ENCODE assay signal across 11 cellular contexts in genomic region chr7:39609084-39609461, GRCh38. TPM values are rescaled to one million over a fixed set of nuclear protein-coding genes. Genes with fewer than 3 reads are reported as not detected.
DNase-seq lines count a peak whose midpoint lies in the region; ATAC-seq, FAIRE-seq and TF ChIP-seq lines count a peak whose summit lies in the region.
"Had no signal": no experiment of that assay in that cellular context is flagged by ENCODE, and none has a peak within 500 bp of the region (broad histone marks: within the 10 kb centered on the region; RNA-seq: fewer than 3 reads in every experiment).

No MANE protein-coding gene starts in this region.

- H3K27me3 ChIP-seq in right lobe of liver, result no peaks in the 10 kb centered on the region
- no peaks in the 10 kb centered on the region; a peak in 1 of 5 replicates for H3K27me3 ChIP-seq in HepG2 (ENCODE audit: control insufficient read depth in 1 of 2, insufficient read depth in 2 of 2, low read length in 2 of 2)
- H3K27me3 ChIP-seq: body of pancreas had no signal

- no peak for TF ChIP-seq CTCF in right lobe of liver (IDR thresholded peaks at IDR 0.05)
- TF ChIP-seq CTCF in HepG2 (CRISPR knock-in tag; IDR thresholded peaks at IDR 0.05), result no peak
- TF ChIP-seq CTCF in coronary artery (IDR thresholded peaks at IDR 0.05), result no peak

- H3K4me1 ChIP-seq in right lobe of liver, result no peaks in the 10 kb centered on the region
- no peaks in the 10 kb centered on the region for H3K4me1 ChIP-seq in HepG2 (ENCODE audit: insufficient read depth, low read length)

- WGBS in right lobe of liver (ENCODE audit: insufficient coverage, low coverage, low lambda C conversion rate, missing lambda C conversion rate), result 50% methylated on average over 1 of the region's 1 CpG
- 28% methylated on average over 1 of the region's 1 CpG for WGBS in HepG2 (ENCODE audit: low lambda C conversion rate)

- BruUV-seq in HepG2 (replicated peaks; lab: Mats Ljungman, UMichigan), result no TSS peak

- in situ Hi-C loops in HepG2 (cut with HindIII; ENCODE audit: extremely low pct_ligation_motif_present, low pct_unique_long_range_greater_than_20kb), result no loop called here

- H2AFZ ChIP-seq in HepG2 (ENCODE audit: low read length), result no peak overlapping the region

- H3K4me3 ChIP-seq in right lobe of liver (no peak overlapping the region), HepG2 (replicated peaks in 1 of 3; ENCODE audit: insufficient read depth in 1 of 3, low read depth in 2 of 3, low read length in 3 of 3) (no peak overlapping the region), coronary artery (peak overlapping the region; percentile 62)
- H3K4me3 ChIP-seq: body of pancreas had no signal

- no peak for TF ChIP-seq RAD21 in HepG2 (CRISPR knock-in tag; IDR thresholded peaks at IDR 0.05)

- H4K20me1 ChIP-seq in HepG2 (ENCODE audit: insufficient read depth, low read length), result no peaks in the 10 kb centered on the region

- POLR2A ChIA-PET in HepG2 (lab: Yijun Ruan, JAX), result no interaction called here

- no peaks in the 10 kb centered on the region for H3K36me3 ChIP-seq in right lobe of liver
- no peaks in the 10 kb centered on the region for H3K36me3 ChIP-seq in HepG2 (replicated peaks in 1 of 2; ENCODE audit: control insufficient read depth in 1 of 2, insufficient read depth in 2 of 2, low read length in 2 of 2)

- H3K27ac ChIP-seq in right lobe of liver (peak overlapping the region in 2 of 3 donors; percentile 30 to 36), HepG2 (ENCODE audit: extremely low read length, insufficient read depth, low read length) (no peak overlapping the region), coronary artery (no peak overlapping the region), substantia nigra (ENCODE audit: low read depth, low read length, poor library complexity, severe bottlenecking) (no peak overlapping the region)

- H3K79me2 ChIP-seq in HepG2 (ENCODE audit: insufficient read depth, low read length), result no peaks in the 10 kb centered on the region

- CTCF ChIA-PET in HepG2 (lab: Yijun Ruan, JAX; ENCODE audit: low intra/inter-chr PET ratio, low total read pairs), result no interaction called here

- TF ChIP-seq EP300 in HepG2 (IDR thresholded peaks at IDR 0.05; ENCODE audit: low read depth in 2 of 2, low read length in 2 of 2), result no peak
- no peak for TF ChIP-seq EP300 in HepG2 (CRISPR knock-in tag; IDR thresholded peaks at IDR 0.05; ENCODE audit: borderline replicate concordance)

- H3K4me2 ChIP-seq in HepG2 (ENCODE audit: low read depth, low read length), result no peak overlapping the region

- no peak for FAIRE-seq in HepG2 (lab: Jason Lieb, UNC)

- no peak for DNase-seq in right lobe of liver
- no peak for DNase-seq in HepG2 (ENCODE audit: low spot score)
- DNase-seq in coronary artery (ENCODE audit: low spot score), result no peak
- DNase-seq in lung microvascular endothelial cell (ENCODE audit: low read depth in 2 of 2), result peak; percentile 72 to 88
- DNase-seq in HUDEP-2 (lab: John Stamatoyannopoulos, UW; ENCODE audit: unreplicated experiment in 76 of 76), result no peak
- no peak for DNase-seq in substantia nigra (lab: John Stamatoyannopoulos, UW)
- DNase-seq in NCI-H82 (lab: John Stamatoyannopoulos, UW), result no peak
- DNase-seq: body of pancreas, DMS153, SHP77 treated with DMSO at 0.1 percent for 48 hours had no signal

- ATAC-seq in right lobe of liver (peak; percentile 28 to 74 (median 52)), HepG2 (no peak), HG03439 (IDR thresholded peaks at IDR 0.05; ENCODE audit: unreplicated experiment) (no peak)

- intact Hi-C loops in right lobe of liver (cut with DNase I), result no loop called here
- intact Hi-C loops in HepG2 (cut with micrococcal nuclease; ENCODE audit: unreplicated experiment), result no loop called here

- no peak overlapping the region for H3K9ac ChIP-seq in HepG2 (ENCODE audit: insufficient read depth, low read depth, low read length)

- no peaks in the 10 kb centered on the region for H3K9me3 ChIP-seq in right lobe of liver
- no peaks in the 10 kb centered on the region for H3K9me3 ChIP-seq in HepG2 (ENCODE audit: low read length)
- H3K9me3 ChIP-seq: body of pancreas had no signal

- TF ChIP-seq POLR2A in right lobe of liver (IDR thresholded peaks at IDR 0.05), result no peak
- TF ChIP-seq POLR2A in HepG2 (IDR thresholded peaks at IDR 0.05; ENCODE audit: insufficient read depth in 1 of 2, low read depth in 2 of 2, low read length in 2 of 2), result no peak

TF ChIP-seq in HepG2, 621 proteins besides CTCF, POLR2A, EP300 and RAD21 (continues in another document):
- TF ChIP-seq RAD51 (IDR thresholded peaks at IDR 0.05; ENCODE audit: borderline replicate concordance) (no peak), THYN1 (CRISPR knock-in tag; IDR thresholded peaks at IDR 0.05; ENCODE audit: borderline replicate concordance, low read depth) (no peak), ZNF510 (CRISPR knock-in tag; IDR thresholded peaks at IDR 0.05; ENCODE audit: low read depth) (no peak)

RNA-seq across cellular contexts. Expression of gene RALA, which starts 14.3 kb away (rescaled TPM):
- total RNA-seq in right lobe of liver, result 10 to 100 TPM in 5 of 6 experiments, 1 to 10 TPM in 1; 7.5 to 13.8 (median 12.4) TPM
- 11.8 and 23.0 TPM in 2 replicates for total RNA-seq in HepG2 (2016; rRNA removed; fragmentation: Illumina TruSeq; extraction: Trizol)
- total RNA-seq in HepG2 (2016; cell fraction: cytosol; rRNA removed; fragmentation: Illumina TruSeq; extraction: Trizol; ENCODE audit: low read depth), result 6.1 and 6.9 TPM in 2 replicates
- total RNA-seq in HepG2 (2016; cell fraction: insoluble cytoplasmic fraction; rRNA removed; fragmentation: Illumina TruSeq; extraction: Trizol), result 12.6 and 22.2 TPM in 2 replicates
- total RNA-seq in HepG2 (2016; cell fraction: membrane; rRNA removed; fragmentation: Illumina TruSeq; extraction: Trizol), result 13.0 and 14.4 TPM in 2 replicates
- total RNA-seq in HepG2 (2016; cell fraction: nucleus; rRNA removed; fragmentation: Illumina TruSeq; extraction: Trizol), result 10.8 and 11.3 TPM in 2 replicates
- polyA plus RNA-seq in HepG2 (2011; rRNA removed), result 12.8 and 19.5 TPM in 2 replicates
- polyA plus RNA-seq in HepG2 (2011; cell fraction: cytosol; rRNA removed), result 9.2 and 12.2 TPM in 2 replicates
- polyA plus RNA-seq in HepG2 (2011; cell fraction: nucleus; rRNA removed), result 6.4 and 6.7 TPM in 2 replicates
- polyA plus RNA-seq in HepG2 (2012), result 23.7 and 26.7 TPM in 2 replicates
- polyA plus RNA-seq in HepG2 (2016; cell fraction: cytosol; fragmentation: Illumina TruSeq; extraction: Trizol; ENCODE audit: low read depth), result 14.5 and 15.2 TPM in 2 replicates
- 50.3 and 60.4 TPM in 2 replicates for polyA plus RNA-seq in HepG2 (2016; cell fraction: insoluble cytoplasmic fraction; fragmentation: Illumina TruSeq; extraction: Trizol; ENCODE audit: low read depth)
- polyA plus RNA-seq in HepG2 (2016; cell fraction: membrane; fragmentation: Illumina TruSeq; extraction: Trizol; ENCODE audit: low read depth), result 16.5 and 20.5 TPM in 2 replicates
- polyA plus RNA-seq in HepG2 (2016; cell fraction: nucleus; fragmentation: Illumina TruSeq; extraction: Trizol; ENCODE audit: insufficient read depth, low read depth), result 19.8 and 21.9 TPM in 2 replicates
- polyA minus RNA-seq in HepG2 (2011; rRNA and poly(A)+ RNA removed; ENCODE audit: low replicate concordance), result 9.4 and 17.2 TPM in 2 replicates
- polyA minus RNA-seq in HepG2 (2011; cell fraction: cytosol; rRNA and poly(A)+ RNA removed), result 16.0 and 21.1 TPM in 2 replicates
- polyA minus RNA-seq in HepG2 (2011; cell fraction: nucleus; rRNA and poly(A)+ RNA removed), result 23.4 and 25.4 TPM in 2 replicates
- 25.8 and 36.8 TPM in 2 replicates for total RNA-seq in lung microvascular endothelial cell

RNA-seq across cellular contexts. Expression of gene YAE1, which starts 42.9 kb away (rescaled TPM):
- total RNA-seq in right lobe of liver (10 to 100 TPM in 1 of 6 experiments, 1 to 10 TPM in 5; 5.4 to 11.2 (median 7.4) TPM), HepG2 (2016; rRNA removed; fragmentation: Illumina TruSeq; extraction: Trizol) (28.3 and 32.9 TPM in 2 replicates), lung microvascular endothelial cell (13.1 and 18.3 TPM in 2 replicates)
- total RNA-seq in HepG2 (2016; cell fraction: cytosol; rRNA removed; fragmentation: Illumina TruSeq; extraction: Trizol; ENCODE audit: low read depth), result 12.5 and 12.7 TPM in 2 replicates
- 30.7 and 33.3 TPM in 2 replicates for total RNA-seq in HepG2 (2016; cell fraction: insoluble cytoplasmic fraction; rRNA removed; fragmentation: Illumina TruSeq; extraction: Trizol)
- total RNA-seq in HepG2 (2016; cell fraction: membrane; rRNA removed; fragmentation: Illumina TruSeq; extraction: Trizol), result 14.6 and 15.8 TPM in 2 replicates
- 30.1 and 33.7 TPM in 2 replicates for total RNA-seq in HepG2 (2016; cell fraction: nucleus; rRNA removed; fragmentation: Illumina TruSeq; extraction: Trizol)
- polyA plus RNA-seq in HepG2 (2011; rRNA removed), result 16.8 and 18.7 TPM in 2 replicates
- polyA plus RNA-seq in HepG2 (2011; cell fraction: cytosol; rRNA removed), result 8.3 and 14.2 TPM in 2 replicates
- polyA plus RNA-seq in HepG2 (2011; cell fraction: nucleus; rRNA removed), result 9.4 and 16.5 TPM in 2 replicates
- 18.1 and 23.0 TPM in 2 replicates for polyA plus RNA-seq in HepG2 (2012)
- polyA plus RNA-seq in HepG2 (2016; cell fraction: cytosol; fragmentation: Illumina TruSeq; extraction: Trizol; ENCODE audit: low read depth), result 5.8 and 6.2 TPM in 2 replicates
- polyA plus RNA-seq in HepG2 (2016; cell fraction: insoluble cytoplasmic fraction; fragmentation: Illumina TruSeq; extraction: Trizol; ENCODE audit: low read depth), result 34.8 and 35.3 TPM in 2 replicates
- polyA plus RNA-seq in HepG2 (2016; cell fraction: membrane; fragmentation: Illumina TruSeq; extraction: Trizol; ENCODE audit: low read depth), result 6.6 and 7.4 TPM in 2 replicates
- 38.2 and 38.8 TPM in 2 replicates for polyA plus RNA-seq in HepG2 (2016; cell fraction: nucleus; fragmentation: Illumina TruSeq; extraction: Trizol; ENCODE audit: insufficient read depth, low read depth)
- polyA minus RNA-seq in HepG2 (2011; rRNA and poly(A)+ RNA removed; ENCODE audit: low replicate concordance), result 3.7 and 5.4 TPM in 2 replicates
- polyA minus RNA-seq in HepG2 (2011; cell fraction: cytosol; rRNA and poly(A)+ RNA removed), result 6.5 and 12.1 TPM in 2 replicates
- polyA minus RNA-seq in HepG2 (2011; cell fraction: nucleus; rRNA and poly(A)+ RNA removed), result 50.2 and 64.5 TPM in 2 replicates

Comparison
In these comparisons a context has a peak if more than half of its experiments do, and no peak if none do; other contexts are left out.
1. ATAC-seq: peak in right lobe of liver (4 of 4); none in HepG2 (single experiment) and HG03439 (single experiment).
2. H3K27ac ChIP-seq: peak in right lobe of liver (2 of 3); none in HepG2 (single experiment), coronary artery (0 of 2) and substantia nigra (single experiment).
3. DNase-seq: peak in lung microvascular endothelial cell (2 of 2); none in right lobe of liver (0 of 3), HepG2 (single experiment), coronary artery (single experiment), HUDEP-2 (0 of 76), substantia nigra (0 of 49) and NCI-H82 (single experiment).